In genomic region chr6:163296835-163297519, GRCh38 we compare ENCODE assay signal across 26 cellular contexts.
DNase-seq lines count a peak whose midpoint lies in the region; ATAC-seq and TF ChIP-seq lines count a peak whose summit lies in the region.
"Had no signal": no experiment of that assay in that cellular context is flagged by ENCODE, and none has a peak within 500 bp of the region (broad histone marks: within the 10 kb centered on the region; RNA-seq: fewer than 3 reads in every experiment).

No MANE protein-coding gene starts in this region.

- WGBS in heart right ventricle, 2 donors: 38 to 57% methylated on average over 6 of the region's 6 CpGs

- no peak overlapping the region for H3K4me3 ChIP-seq in choroid plexus epithelial cell (ENCODE audit: low read depth, low read length)
- H3K4me3 ChIP-seq in heart right ventricle: no peak overlapping the region
- no peak overlapping the region for H3K4me3 ChIP-seq in skeletal muscle cell (ENCODE audit: low read depth, low read length)
- H3K4me3 ChIP-seq: adrenal gland; BLaER1 treated with 17β-estradiol and CSF1 and Interleukin-3, amounts not matched to agents 10 nM and 100 nM; MG63; SJSA1; upper lobe of left lung had no signal

- no peaks in the 10 kb centered on the region for H3K36me3 ChIP-seq in heart right ventricle
- H3K36me3 ChIP-seq: adrenal gland; BLaER1 treated with 17β-estradiol and CSF1 and Interleukin-3, amounts not matched to agents 10 nM and 100 nM; MG63; SJSA1; upper lobe of left lung had no signal

- TF ChIP-seq CTCF in choroid plexus epithelial cell (conservative IDR thresholded peaks at IDR 0.05; ENCODE audit: low read depth, low read length) (no peak), heart right ventricle (IDR thresholded peaks at IDR 0.05) (no peak), foreskin keratinocyte (conservative IDR thresholded peaks at IDR 0.05) (no peak)

- H3K27me3 ChIP-seq in heart right ventricle (no peaks in the 10 kb centered on the region), foreskin keratinocyte (no peaks in the 10 kb centered on the region)
- H3K27me3 ChIP-seq: adrenal gland; BLaER1 treated with 17β-estradiol and CSF1 and Interleukin-3, amounts not matched to agents 10 nM and 100 nM; MG63; SJSA1; upper lobe of left lung had no signal

- H3K4me1 ChIP-seq in heart right ventricle (peaks cover 0 to 34% (median 8%) of the 10 kb centered on the region in 9 donors), foreskin keratinocyte (no peaks in the 10 kb centered on the region)
- H3K4me1 ChIP-seq: adrenal gland; BLaER1 treated with 17β-estradiol and CSF1 and Interleukin-3, amounts not matched to agents 10 nM and 100 nM; SJSA1; upper lobe of left lung had no signal

- ATAC-seq in heart right ventricle: peak; percentile 57 to 88 (median 76)
- no peak for ATAC-seq in GM18519 (IDR thresholded peaks at IDR 0.05; ENCODE audit: low FRiP score, unreplicated experiment)
- no peak for ATAC-seq in foreskin keratinocyte
- ATAC-seq in GM21526 (IDR thresholded peaks at IDR 0.05; ENCODE audit: low FRiP score, unreplicated experiment): no peak
- ATAC-seq: activated CD8-positive, alpha-beta T cell treated with anti-CD3 and anti-CD28 coated beads, Interleukin-2, amount 10 ng/mL, durations not matched to agents 7 days and 5 days; Panc1; stimulated activated effector memory CD8-positive, alpha-beta T cell treated with anti-CD3 and anti-CD28 coated beads, Interleukin-12 subunit alpha, Interleukin-12 subunit beta, amount 100 ng/mL, for 72 hours had no signal

- intact Hi-C loops in heart right ventricle (cut with DNase I): loop anchor here in 2 of 10 donors (5.0 to 10.0 kb wide), 3 partner anchors 82 to 118 kb away; partner anchors contain the start of gene QKI (in 1 of the 2)

- DNase-seq in choroid plexus epithelial cell (ENCODE audit: low read depth) (peak; percentile 80), heart right ventricle (no peak), kidney tubule cell (ENCODE audit: low spot score) (peak; percentile 25), skeletal muscle cell (ENCODE audit: low read depth) (peak; percentile 47), foreskin keratinocyte (no peak)
- DNase-seq: activated CD4-positive, alpha-beta T cell treated with anti-CD3 and anti-CD28 coated beads for 4 hours; activated CD8-positive, alpha-beta T cell treated with anti-CD3 and anti-CD28 coated beads, Interleukin-2, amount 10 ng/mL, durations not matched to agents 7 days and 5 days; activated naive CD4-positive, alpha-beta T cell treated with anti-CD3 and anti-CD28 coated beads for 36 hours; adrenal gland; H7; KG1; kidney; MG63; NCI-H1105 treated with DMSO at 0.1 percent for 48 hours; NCI-H187 treated with DMSO at 0.1 percent for 48 hours; NCI-H510A treated with DMSO at 0.1 percent for 48 hours; posterior cingulate gyrus; T-helper 9 cell; upper lobe of left lung had no signal

- H3K27ac ChIP-seq in heart right ventricle (peak overlapping the region in 8 of 10 donors; percentile 13 to 71 (median 40)), foreskin keratinocyte (no peak overlapping the region)
- H3K27ac ChIP-seq: adrenal gland; BLaER1 treated with 17β-estradiol and CSF1 and Interleukin-3, amounts not matched to agents 10 nM and 100 nM; SJSA1; upper lobe of left lung; VCaP had no signal

- H3K9me3 ChIP-seq in heart right ventricle: no peaks in the 10 kb centered on the region
- H3K9me3 ChIP-seq: adrenal gland, MG63, SJSA1, upper lobe of left lung had no signal

Comparison
In these comparisons a context has a peak if more than half of its experiments do, and no peak if none do; other contexts are left out.
1. DNase-seq: peak in choroid plexus epithelial cell (single experiment), kidney tubule cell (single experiment) and skeletal muscle cell (single experiment); none in heart right ventricle (0 of 2) and foreskin keratinocyte (0 of 2).
2. ATAC-seq: peak in heart right ventricle (8 of 8); none in GM18519 (single experiment), foreskin keratinocyte (single experiment) and GM21526 (single experiment).